1 cellular context compared by ENCODE assay signal in genomic region chr6:41785254-41785653, GRCh38.
TF ChIP-seq lines count a peak whose summit lies in the region.

No MANE protein-coding gene starts in this region.

TF ChIP-seq in GM12878, 131 proteins besides CTCF, POLR2A, EP300 and RAD21:
- TF ChIP-seq EZH2 (IDR thresholded peaks at IDR 0.05; ENCODE audit: borderline replicate concordance, control insufficient read depth, low read depth, low read length), result no peak
- no peak for TF ChIP-seq BCL11A (IDR thresholded peaks at IDR 0.05; ENCODE audit: low read depth, low read length)
- no peak for TF ChIP-seq BMI1 (IDR thresholded peaks at IDR 0.05; ENCODE audit: borderline replicate concordance)
- no peak for TF ChIP-seq MXI1 (IDR thresholded peaks at IDR 0.05; ENCODE audit: low read depth, low read length)
- no peak for TF ChIP-seq ZNF217 (IDR thresholded peaks at IDR 0.05)
- TF ChIP-seq SREBF2 (IDR thresholded peaks at IDR 0.05; ENCODE audit: low read length), result no peak
- no peak for TF ChIP-seq ZNF592 (IDR thresholded peaks at IDR 0.05)
- no peak for TF ChIP-seq CBX3 (IDR thresholded peaks at IDR 0.05; ENCODE audit: borderline replicate concordance, low read depth)
- no peak for TF ChIP-seq MLLT1 (IDR thresholded peaks at IDR 0.05)
- no peak for TF ChIP-seq ATF2 (IDR thresholded peaks at IDR 0.05; ENCODE audit: low read length)
- TF ChIP-seq ESRRA (IDR thresholded peaks at IDR 0.05; ENCODE audit: low read length), result no peak
- no peak for TF ChIP-seq NR2C2 (IDR thresholded peaks at IDR 0.05; ENCODE audit: borderline replicate concordance, control insufficient read depth, insufficient read length, low read depth)
- TF ChIP-seq E2F4 (IDR thresholded peaks at IDR 0.05; ENCODE audit: low read depth, low read length), result no peak
- TF ChIP-seq WRNIP1 (IDR thresholded peaks at IDR 0.05; ENCODE audit: borderline replicate concordance, low read depth, low read length), result no peak
- no peak for TF ChIP-seq ATF3 (IDR thresholded peaks at IDR 0.05; ENCODE audit: borderline replicate concordance, extremely low read depth, low read depth, low read length)
- TF ChIP-seq CHD2 (IDR thresholded peaks at IDR 0.05; ENCODE audit: borderline replicate concordance, low read depth, low read length), result no peak
- no peak for TF ChIP-seq EED (IDR thresholded peaks at IDR 0.05; ENCODE audit: low read depth)
